Comparison of ENCODE assay signal across 1 cellular context in genomic region chr16:29975134-29975538, GRCh38.
TF ChIP-seq lines count a peak whose summit lies in the region.

No MANE protein-coding gene starts in this region.

TF ChIP-seq in HepG2, 621 proteins besides CTCF, POLR2A, EP300 and RAD21:
- TF ChIP-seq GFI1 (CRISPR knock-in tag; IDR thresholded peaks at IDR 0.05; ENCODE audit: borderline replicate concordance) (0 out of 2 replicates have a peak, but pooled peaks have one; percentile 15), ZNF629 (CRISPR knock-in tag; conservative IDR thresholded peaks at IDR 0.05) (peak; percentile 99), ZNF430 (CRISPR knock-in tag; IDR thresholded peaks at IDR 0.05) (no peak), ZNF501 (CRISPR knock-in tag; IDR thresholded peaks at IDR 0.05) (0 out of 2 replicates have a peak, but pooled peaks have one; percentile 34), FOXK2 (IDR thresholded peaks at IDR 0.05) (no peak), ZNF724P (CRISPR knock-in tag; IDR thresholded peaks at IDR 0.05; ENCODE audit: borderline replicate concordance) (peak; percentile 25; the same call in 1 of the 2 replicates), ZNF780A (CRISPR knock-in tag; IDR thresholded peaks at IDR 0.05) (no peak), ZNF207 (IDR thresholded peaks at IDR 0.05; ENCODE audit: borderline replicate concordance) (0 out of 2 replicates have a peak, but pooled peaks have one; percentile 11), ESRRA (CRISPR knock-in tag; IDR thresholded peaks at IDR 0.05; ENCODE audit: low read depth) (peak; percentile 99), CHD4 (IDR thresholded peaks at IDR 0.05; ENCODE audit: borderline replicate concordance, low read length) (peak; percentile 97), POLR2AphosphoS2 (IDR thresholded peaks at IDR 0.05; ENCODE audit: low read depth, low read length) (no peak), RCOR2 (CRISPR knock-in tag; IDR thresholded peaks at IDR 0.05) (peak; percentile 83), SRSF9 (IDR thresholded peaks at IDR 0.05; ENCODE audit: borderline replicate concordance, insufficient read depth, low read depth, low read length, poor library complexity, severe bottlenecking) (no peak), RNF219 (CRISPR knock-in tag; IDR thresholded peaks at IDR 0.05) (0 out of 2 replicates have a peak, but pooled peaks have one; percentile 34), CHCHD3 (CRISPR knock-in tag; IDR thresholded peaks at IDR 0.05) (peak; percentile 87; the same call in 1 of the 2 replicates), ZNF318 (CRISPR knock-in tag; IDR thresholded peaks at IDR 0.05) (no peak), MEIS1 (CRISPR knock-in tag; IDR thresholded peaks at IDR 0.05; ENCODE audit: borderline replicate concordance) (no peak), HDAC1 (CRISPR knock-in tag; IDR thresholded peaks at IDR 0.05) (0 out of 2 replicates have a peak, but pooled peaks have one; percentile 30), ADNP (CRISPR knock-in tag; IDR thresholded peaks at IDR 0.05) (0 out of 2 replicates have a peak, but pooled peaks have one; percentile 27), ZNF574 (CRISPR knock-in tag; IDR thresholded peaks at IDR 0.05) (no peak), ZMYM3 (CRISPR knock-in tag; IDR thresholded peaks at IDR 0.05) (peak; percentile 97), ZFP91 (CRISPR knock-in tag; IDR thresholded peaks at IDR 0.05; ENCODE audit: borderline replicate concordance) (0 out of 2 replicates have a peak, but pooled peaks have one; percentile 43), KDM1A (CRISPR knock-in tag; IDR thresholded peaks at IDR 0.05) (peak; percentile 70)
